ENCODE assay signal across 2 cellular contexts in genomic region chr9:93996367-93996766, GRCh38.
TF ChIP-seq lines count a peak whose summit lies in the region.

No MANE protein-coding gene starts in this region.

TF ChIP-seq in liver, 16 proteins besides CTCF, POLR2A, EP300 and RAD21:
- TF ChIP-seq ZBTB33 (IDR thresholded peaks at IDR 0.05) (no peak), MAX (IDR thresholded peaks at IDR 0.05) (peak; percentile 53), RXRA (IDR thresholded peaks at IDR 0.05) (peak in 1 of 2 donors; percentile 52), EGR1 (IDR thresholded peaks at IDR 0.05; ENCODE audit: low read depth in 2 of 2) (no peak), FOXA1 (IDR thresholded peaks at IDR 0.05) (no peak), ATF3 (IDR thresholded peaks at IDR 0.05) (no peak), TAF1 (conservative IDR thresholded peaks at IDR 0.05) (no peak), YY1 (IDR thresholded peaks at IDR 0.05) (peak; percentile 60), HNF4A (conservative IDR thresholded peaks at IDR 0.05) (peak in 1 of 2 donors; percentile 78)
TF ChIP-seq in liver: peak in this region for 4.

TF ChIP-seq in HepG2, 621 proteins besides CTCF, POLR2A, EP300 and RAD21:
- TF ChIP-seq ZNF431 (CRISPR knock-in tag; IDR thresholded peaks at IDR 0.05; ENCODE audit: borderline replicate concordance, low read depth) (no peak), NFAT5 (CRISPR knock-in tag; IDR thresholded peaks at IDR 0.05) (no peak), ZNF251 (CRISPR knock-in tag; IDR thresholded peaks at IDR 0.05) (no peak), ZNF318 (CRISPR knock-in tag; IDR thresholded peaks at IDR 0.05) (no peak), ZNF605 (CRISPR knock-in tag; IDR thresholded peaks at IDR 0.05) (no peak), GABPA (IDR thresholded peaks at IDR 0.05; ENCODE audit: low read depth, low read length) (no peak), GABPA (CRISPR knock-in tag; IDR thresholded peaks at IDR 0.05; ENCODE audit: low read depth) (no peak), ZNF589 (CRISPR knock-in tag; conservative IDR thresholded peaks at IDR 0.05) (no peak), ARNT (IDR thresholded peaks at IDR 0.05) (no peak), BATF2 (CRISPR knock-in tag; IDR thresholded peaks at IDR 0.05) (no peak), ELF1 (CRISPR knock-in tag; IDR thresholded peaks at IDR 0.05) (no peak)
